In genomic region chr12:104329697-104330096, GRCh38 we compare ENCODE assay signal across 15 cellular contexts. TPM values are rescaled to one million over a fixed set of nuclear protein-coding genes. Genes with fewer than 3 reads are reported as not detected.
A peak's percentile ranks its signal among the peaks of the same experiment; 100 is the strongest.
DNase-seq lines count a peak whose midpoint lies in the region; ATAC-seq, FAIRE-seq and TF ChIP-seq lines count a peak whose summit lies in the region.
"Had no signal": no experiment of that assay in that cellular context is flagged by ENCODE, and none has a peak within 500 bp of the region (broad histone marks: within the 10 kb centered on the region; RNA-seq: fewer than 3 reads in every experiment).

No MANE protein-coding gene starts in this region.

- intact Hi-C loops in PC-9 (cut with micrococcal nuclease; ENCODE audit: unreplicated experiment): no loop called here

- H3K4me2 ChIP-seq in A549 (peak overlapping the region; percentile 39), PC-9 (no peak overlapping the region)

- H3K4me3 ChIP-seq in A549 (no peak overlapping the region), PC-9 (no peak overlapping the region)
- H3K4me3 ChIP-seq: SJCRH30 had no signal

- FAIRE-seq in A549 (lab: Jason Lieb, UNC) (no peak), G401.6 (lab: Jason Lieb, UNC) (peak; percentile 75)
- FAIRE-seq: H1 had no signal

- ATAC-seq in A549: peak; percentile 42 to 45; a peak in 5 of 6 replicates
- no peak for ATAC-seq in GM21737 (IDR thresholded peaks at IDR 0.05; ENCODE audit: unreplicated experiment)
- no peak for ATAC-seq in left lobe of liver

- CTCF ChIA-PET in A549 (lab: Yijun Ruan, JAX) (no interaction called here), PC-9 (lab: Charles Lee) (no interaction called here)

- H3K27me3 Mint-ChIP-seq in glutamatergic neuron (ENCODE audit: unreplicated experiment): no peaks in the 10 kb centered on the region
- H3K27me3 Mint-ChIP-seq: B cell; CD4-positive, CD25-positive, alpha-beta regulatory T cell had no signal

- H3K79me2 ChIP-seq in PC-9 (ENCODE audit: low read depth): peaks cover 93% of the 10 kb centered on the region

- H3K4me3 Mint-ChIP-seq in glutamatergic neuron (ENCODE audit: unreplicated experiment): no peak overlapping the region
- H3K4me3 Mint-ChIP-seq: B cell; CD4-positive, CD25-positive, alpha-beta regulatory T cell had no signal

- H3K36me3 ChIP-seq in PC-9 (ENCODE audit: low read depth): peaks cover 87% of the 10 kb centered on the region

- H3K9me3 Mint-ChIP-seq in glutamatergic neuron (ENCODE audit: unreplicated experiment): peaks cover under 1% of the 10 kb centered on the region
- H3K9me3 Mint-ChIP-seq: CD4-positive, CD25-positive, alpha-beta regulatory T cell had no signal

- peaks cover 100% of the 10 kb centered on the region for H3F3A ChIP-seq in PC-9 (ENCODE audit: insufficient read depth, low read depth)

- BruUV-seq in PC-9 (replicated peaks; lab: Mats Ljungman, UMichigan): no TSS peak

- H3K27ac Mint-ChIP-seq in glutamatergic neuron (ENCODE audit: unreplicated experiment): peak overlapping the region; percentile 26
- H3K27ac Mint-ChIP-seq: B cell had no signal

- no peak for TF ChIP-seq RAD21 in A549 (conservative IDR thresholded peaks at IDR 0.05 in 1 of 2, IDR thresholded peaks at IDR 0.05 in 1 of 2)

- H3K36me3 Mint-ChIP-seq in glutamatergic neuron (ENCODE audit: unreplicated experiment): peaks cover 4% of the 10 kb centered on the region

- 43% methylated on average over 4 of the region's 4 CpGs for WGBS in A549 (ENCODE audit: missing lambda C conversion rate)

- POLR2A ChIA-PET in A549 (lab: Yijun Ruan, JAX) (no interaction called here), PC-9 (lab: Charles Lee; ENCODE audit: unreplicated experiment) (no interaction called here)

- TF ChIP-seq POLR2A in A549 (IDR thresholded peaks at IDR 0.05; ENCODE audit: low read length): no peak

- H3K4me1 Mint-ChIP-seq in glutamatergic neuron (ENCODE audit: low read depth, unreplicated experiment): peaks cover 3% of the 10 kb centered on the region
- H3K4me1 Mint-ChIP-seq: B cell had no signal

- H3K4me1 ChIP-seq in A549 (peaks cover 100% of the 10 kb centered on the region), PC-9 (replicated peaks; ENCODE audit: insufficient read depth) (peaks cover 32% of the 10 kb centered on the region; the same call in 1 of the 2 replicates)
- H3K4me1 ChIP-seq: Caco-2, SJCRH30 had no signal

- no peak for TF ChIP-seq EP300 in A549 (IDR thresholded peaks at IDR 0.05)

- TF ChIP-seq CTCF in A549 (IDR thresholded peaks at IDR 0.05) (no peak), PC-9 (conservative IDR thresholded peaks at IDR 0.05) (no peak), glutamatergic neuron (IDR thresholded peaks at IDR 0.05; ENCODE audit: partially characterized antibody, unreplicated experiment) (no peak)

- H3K9me3 ChIP-seq in A549 (no peaks in the 10 kb centered on the region), PC-9 (ENCODE audit: insufficient read depth, low read depth) (no peaks in the 10 kb centered on the region)
- H3K9me3 ChIP-seq: SJCRH30 had no signal

- peaks cover 99% of the 10 kb centered on the region for H4K20me1 ChIP-seq in PC-9 (ENCODE audit: insufficient read depth)

- H3K9me2 ChIP-seq in PC-9 (ENCODE audit: insufficient read depth): no peaks in the 10 kb centered on the region

- peak overlapping the region in 1 of 2 experiments; percentile 63; a peak in 3 of 6 replicates for H3K27ac ChIP-seq in A549
- peak overlapping the region; percentile 49 for H3K27ac ChIP-seq in PC-9
- H3K27ac ChIP-seq: SJCRH30 had no signal

- peak in 1 of 2 experiments; percentile 63 for DNase-seq in A549 (ENCODE audit: low read depth in 1 of 2, low spot score in 1 of 2)
- DNase-seq in PC-9: no peak
- no peak for DNase-seq in glutamatergic neuron
- DNase-seq in left lobe of liver (ENCODE audit: low spot score): no peak
- no peak for DNase-seq in NAMALWA (ENCODE audit: low spot score)
- DNase-seq: Caco-2; CD4-positive, CD25-positive, alpha-beta regulatory T cell; NCI-H187 treated with DMSO at 0.1 percent for 48 hours; NCI-H446 treated with DMSO at 0.1 percent for 48 hours; NK-92 treated with Interleukin-12 subunit alpha and Interleukin-12 subunit beta, amount 100 ng/mL, for 24 hours; SJCRH30 had no signal

- no peaks in the 10 kb centered on the region for H3K27me3 ChIP-seq in PC-9 (ENCODE audit: insufficient read depth, low read depth)
- H3K27me3 ChIP-seq: SJCRH30 had no signal

- no peak overlapping the region for H2AFZ ChIP-seq in PC-9

TF ChIP-seq in A549, 52 proteins besides CTCF, POLR2A, EP300 and RAD21:
- 0 out of 4 replicates have a peak, but pooled peaks of 1 of the 2 experiments have one; percentile 31 for TF ChIP-seq CEBPB (IDR thresholded peaks at IDR 0.05)
- TF ChIP-seq MAX (IDR thresholded peaks at IDR 0.05): no peak
- no peak for TF ChIP-seq PBX3 (IDR thresholded peaks at IDR 0.05)
- no peak for TF ChIP-seq RCOR1 (IDR thresholded peaks at IDR 0.05; ENCODE audit: low read depth, low read length)
- TF ChIP-seq FOXS1 (CRISPR knock-in tag; IDR thresholded peaks at IDR 0.05): no peak
- 0 out of 2 replicates have a peak, but pooled peaks have one; percentile 54 for TF ChIP-seq POLR2AphosphoS2 (conservative IDR thresholded peaks at IDR 0.05; ENCODE audit: low read length)
- TF ChIP-seq TP53 (CRISPR knock-in tag; IDR thresholded peaks at IDR 0.05): peak; percentile 64; the same call in 1 of the 2 replicates
- TF ChIP-seq SREBF2 (IDR thresholded peaks at IDR 0.05): no peak

RNA-seq across cellular contexts. Expression of gene EID3, which starts 26.2 kb away (rescaled TPM):
- 9.3 and 12.2 TPM in 2 replicates for polyA plus RNA-seq in A549 (2011; rRNA removed)
- polyA plus RNA-seq in A549 (2012; cell fraction: cytosol; rRNA removed): 7.2 and 10.3 TPM in 2 replicates
- 50.2 and 53.0 TPM in 2 replicates for polyA plus RNA-seq in A549 (2012; cell fraction: nucleus; rRNA removed)
- polyA plus RNA-seq in A549 (2017; fragmentation: RNase III; extraction: RNeasy Plus Mini Kit Qiagen cat#74134 plus additional on column Dnase treatment): 6.8 to 7.5 TPM (median 6.9 TPM) in 3 replicates
- polyA minus RNA-seq in A549 (2011; rRNA and poly(A)+ RNA removed): 20.7 and 22.7 TPM in 2 replicates
- total RNA-seq in PC-9 (2021): 42.4 and 47.4 TPM in 2 replicates
- 3.7 TPM for total RNA-seq in glutamatergic neuron (ENCODE audit: unreplicated experiment)
- 1.4 TPM for total RNA-seq in left lobe of liver

Comparison
In these comparisons a context has a peak if more than half of its experiments do, and no peak if none do; other contexts are left out.
1. ATAC-seq: peak in A549 (2 of 2); none in GM21737 (single experiment) and left lobe of liver (single experiment).